Comparison of ENCODE assay signal across 2 cellular contexts in the genomic region with DNA sequence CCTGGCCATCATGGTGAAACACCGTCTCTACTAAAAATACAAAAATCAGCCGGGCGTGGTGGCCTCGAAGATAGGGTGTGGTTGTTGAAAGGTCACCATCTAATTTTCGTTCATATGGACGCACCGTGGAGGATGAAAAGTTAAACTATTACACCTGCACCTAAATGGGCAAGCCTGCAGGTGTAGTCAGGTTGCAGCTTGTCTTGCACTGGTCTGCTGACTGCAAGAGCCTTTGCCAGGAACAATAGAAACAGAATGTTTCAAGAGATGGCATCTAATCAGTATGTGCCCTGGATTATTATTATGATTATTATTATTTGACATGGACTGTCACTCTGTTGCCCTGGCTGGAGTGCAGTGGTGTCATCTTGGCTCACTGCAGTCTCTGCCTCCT.
TF ChIP-seq lines count a peak whose summit lies in the region.

No MANE protein-coding gene starts in this region.

TF ChIP-seq in SK-N-SH, 30 proteins besides CTCF, POLR2A, EP300 and RAD21 (continued from another document):
- TF ChIP-seq, protein P1, sequence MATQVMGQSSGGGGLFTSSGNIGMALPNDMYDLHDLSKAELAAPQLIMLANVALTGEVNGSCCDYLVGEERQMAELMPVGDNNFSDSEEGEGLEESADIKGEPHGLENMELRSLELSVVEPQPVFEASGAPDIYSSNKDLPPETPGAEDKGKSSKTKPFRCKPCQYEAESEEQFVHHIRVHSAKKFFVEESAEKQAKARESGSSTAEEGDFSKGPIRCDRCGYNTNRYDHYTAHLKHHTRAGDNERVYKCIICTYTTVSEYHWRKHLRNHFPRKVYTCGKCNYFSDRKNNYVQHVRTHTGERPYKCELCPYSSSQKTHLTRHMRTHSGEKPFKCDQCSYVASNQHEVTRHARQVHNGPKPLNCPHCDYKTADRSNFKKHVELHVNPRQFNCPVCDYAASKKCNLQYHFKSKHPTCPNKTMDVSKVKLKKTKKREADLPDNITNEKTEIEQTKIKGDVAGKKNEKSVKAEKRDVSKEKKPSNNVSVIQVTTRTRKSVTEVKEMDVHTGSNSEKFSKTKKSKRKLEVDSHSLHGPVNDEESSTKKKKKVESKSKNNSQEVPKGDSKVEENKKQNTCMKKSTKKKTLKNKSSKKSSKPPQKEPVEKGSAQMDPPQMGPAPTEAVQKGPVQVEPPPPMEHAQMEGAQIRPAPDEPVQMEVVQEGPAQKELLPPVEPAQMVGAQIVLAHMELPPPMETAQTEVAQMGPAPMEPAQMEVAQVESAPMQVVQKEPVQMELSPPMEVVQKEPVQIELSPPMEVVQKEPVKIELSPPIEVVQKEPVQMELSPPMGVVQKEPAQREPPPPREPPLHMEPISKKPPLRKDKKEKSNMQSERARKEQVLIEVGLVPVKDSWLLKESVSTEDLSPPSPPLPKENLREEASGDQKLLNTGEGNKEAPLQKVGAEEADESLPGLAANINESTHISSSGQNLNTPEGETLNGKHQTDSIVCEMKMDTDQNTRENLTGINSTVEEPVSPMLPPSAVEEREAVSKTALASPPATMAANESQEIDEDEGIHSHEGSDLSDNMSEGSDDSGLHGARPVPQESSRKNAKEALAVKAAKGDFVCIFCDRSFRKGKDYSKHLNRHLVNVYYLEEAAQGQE (IDR thresholded peaks at IDR 0.05; ENCODE audit: low read depth, low read length): no peak
- TF ChIP-seq, protein P2, sequence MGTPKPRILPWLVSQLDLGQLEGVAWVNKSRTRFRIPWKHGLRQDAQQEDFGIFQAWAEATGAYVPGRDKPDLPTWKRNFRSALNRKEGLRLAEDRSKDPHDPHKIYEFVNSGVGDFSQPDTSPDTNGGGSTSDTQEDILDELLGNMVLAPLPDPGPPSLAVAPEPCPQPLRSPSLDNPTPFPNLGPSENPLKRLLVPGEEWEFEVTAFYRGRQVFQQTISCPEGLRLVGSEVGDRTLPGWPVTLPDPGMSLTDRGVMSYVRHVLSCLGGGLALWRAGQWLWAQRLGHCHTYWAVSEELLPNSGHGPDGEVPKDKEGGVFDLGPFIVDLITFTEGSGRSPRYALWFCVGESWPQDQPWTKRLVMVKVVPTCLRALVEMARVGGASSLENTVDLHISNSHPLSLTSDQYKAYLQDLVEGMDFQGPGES (IDR thresholded peaks at IDR 0.05; ENCODE audit: low read depth, low read length): no peak
- TF ChIP-seq FOXJ3 (CRISPR knock-in tag; IDR thresholded peaks at IDR 0.05) (no peak), SMC3 (IDR thresholded peaks at IDR 0.05; ENCODE audit: low read depth, low read length) (no peak), CHD2 (IDR thresholded peaks at IDR 0.05; ENCODE audit: low read length, partially characterized antibody) (no peak), TAF1 (IDR thresholded peaks at IDR 0.05; ENCODE audit: borderline replicate concordance, low read depth, low read length) (no peak)
- TF ChIP-seq, protein P3, sequence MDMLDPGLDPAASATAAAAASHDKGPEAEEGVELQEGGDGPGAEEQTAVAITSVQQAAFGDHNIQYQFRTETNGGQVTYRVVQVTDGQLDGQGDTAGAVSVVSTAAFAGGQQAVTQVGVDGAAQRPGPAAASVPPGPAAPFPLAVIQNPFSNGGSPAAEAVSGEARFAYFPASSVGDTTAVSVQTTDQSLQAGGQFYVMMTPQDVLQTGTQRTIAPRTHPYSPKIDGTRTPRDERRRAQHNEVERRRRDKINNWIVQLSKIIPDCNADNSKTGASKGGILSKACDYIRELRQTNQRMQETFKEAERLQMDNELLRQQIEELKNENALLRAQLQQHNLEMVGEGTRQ (IDR thresholded peaks at IDR 0.05; ENCODE audit: borderline replicate concordance, low read depth, low read length): no peak

TF ChIP-seq in SK-N-SH treated with all-trans-retinoic acid at 6 μM for 48 hours, 23 proteins besides CTCF, POLR2A, EP300 and RAD21 (continued from another document):
- TF ChIP-seq, protein P4, sequence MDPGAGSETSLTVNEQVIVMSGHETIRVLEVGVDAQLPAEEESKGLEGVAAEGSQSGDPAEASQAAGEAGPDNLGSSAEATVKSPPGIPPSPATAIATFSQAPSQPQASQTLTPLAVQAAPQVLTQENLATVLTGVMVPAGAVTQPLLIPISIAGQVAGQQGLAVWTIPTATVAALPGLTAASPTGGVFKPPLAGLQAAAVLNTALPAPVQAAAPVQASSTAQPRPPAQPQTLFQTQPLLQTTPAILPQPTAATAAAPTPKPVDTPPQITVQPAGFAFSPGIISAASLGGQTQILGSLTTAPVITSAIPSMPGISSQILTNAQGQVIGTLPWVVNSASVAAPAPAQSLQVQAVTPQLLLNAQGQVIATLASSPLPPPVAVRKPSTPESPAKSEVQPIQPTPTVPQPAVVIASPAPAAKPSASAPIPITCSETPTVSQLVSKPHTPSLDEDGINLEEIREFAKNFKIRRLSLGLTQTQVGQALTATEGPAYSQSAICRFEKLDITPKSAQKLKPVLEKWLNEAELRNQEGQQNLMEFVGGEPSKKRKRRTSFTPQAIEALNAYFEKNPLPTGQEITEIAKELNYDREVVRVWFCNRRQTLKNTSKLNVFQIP (CRISPR knock-in tag; IDR thresholded peaks at IDR 0.05; ENCODE audit: borderline replicate concordance, low read depth): no peak
- no peak for TF ChIP-seq CSDC2 (CRISPR knock-in tag; IDR thresholded peaks at IDR 0.05)
- TF ChIP-seq ZFP3 (CRISPR knock-in tag; IDR thresholded peaks at IDR 0.05): no peak
- TF ChIP-seq, protein P5, sequence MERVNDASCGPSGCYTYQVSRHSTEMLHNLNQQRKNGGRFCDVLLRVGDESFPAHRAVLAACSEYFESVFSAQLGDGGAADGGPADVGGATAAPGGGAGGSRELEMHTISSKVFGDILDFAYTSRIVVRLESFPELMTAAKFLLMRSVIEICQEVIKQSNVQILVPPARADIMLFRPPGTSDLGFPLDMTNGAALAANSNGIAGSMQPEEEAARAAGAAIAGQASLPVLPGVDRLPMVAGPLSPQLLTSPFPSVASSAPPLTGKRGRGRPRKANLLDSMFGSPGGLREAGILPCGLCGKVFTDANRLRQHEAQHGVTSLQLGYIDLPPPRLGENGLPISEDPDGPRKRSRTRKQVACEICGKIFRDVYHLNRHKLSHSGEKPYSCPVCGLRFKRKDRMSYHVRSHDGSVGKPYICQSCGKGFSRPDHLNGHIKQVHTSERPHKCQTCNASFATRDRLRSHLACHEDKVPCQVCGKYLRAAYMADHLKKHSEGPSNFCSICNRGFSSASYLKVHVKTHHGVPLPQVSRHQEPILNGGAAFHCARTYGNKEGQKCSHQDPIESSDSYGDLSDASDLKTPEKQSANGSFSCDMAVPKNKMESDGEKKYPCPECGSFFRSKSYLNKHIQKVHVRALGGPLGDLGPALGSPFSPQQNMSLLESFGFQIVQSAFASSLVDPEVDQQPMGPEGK (CRISPR knock-in tag; IDR thresholded peaks at IDR 0.05; ENCODE audit: borderline replicate concordance): no peak
- TF ChIP-seq TCF4 (CRISPR knock-in tag; IDR thresholded peaks at IDR 0.05; ENCODE audit: borderline replicate concordance): no peak
